2 cellular contexts compared by ENCODE assay signal in genomic region chr4:155889946-155890345, GRCh38.
TF ChIP-seq lines count a peak whose summit lies in the region.

No MANE protein-coding gene starts in this region.

TF ChIP-seq in liver, 16 proteins besides CTCF, POLR2A, EP300 and RAD21:
- TF ChIP-seq YY1 (IDR thresholded peaks at IDR 0.05) = no peak
- no peak for TF ChIP-seq GABPA (IDR thresholded peaks at IDR 0.05 in 1 of 2, conservative IDR thresholded peaks at IDR 0.05 in 1 of 2)
- no peak for TF ChIP-seq HNF4A (conservative IDR thresholded peaks at IDR 0.05)
- no peak for TF ChIP-seq REST (IDR thresholded peaks at IDR 0.05)
- no peak for TF ChIP-seq FOXA2 (IDR thresholded peaks at IDR 0.05)
TF ChIP-seq in liver: peak in this region for 0.

TF ChIP-seq in HepG2, 621 proteins besides CTCF, POLR2A, EP300 and RAD21:
- TF ChIP-seq ZHX1 (CRISPR knock-in tag; IDR thresholded peaks at IDR 0.05; ENCODE audit: low read depth) (no peak), ZNF12 (CRISPR knock-in tag; IDR thresholded peaks at IDR 0.05) (no peak), PHB2 (IDR thresholded peaks at IDR 0.05; ENCODE audit: partially characterized antibody) (no peak), ZZZ3 (CRISPR knock-in tag; IDR thresholded peaks at IDR 0.05; ENCODE audit: borderline replicate concordance) (no peak), ZNF614 (CRISPR knock-in tag; IDR thresholded peaks at IDR 0.05; ENCODE audit: borderline replicate concordance) (no peak), PATZ1 (CRISPR knock-in tag; IDR thresholded peaks at IDR 0.05) (no peak), HNRNPUL1 (IDR thresholded peaks at IDR 0.05; ENCODE audit: low read depth, low read length) (no peak), ZNF513 (CRISPR knock-in tag; conservative IDR thresholded peaks at IDR 0.05) (no peak), ZNF354B (CRISPR knock-in tag; IDR thresholded peaks at IDR 0.05) (no peak)
